ENCODE assay signal across 9 cellular contexts in genomic region chr1:89908993-89909436, GRCh38.
DNase-seq lines count a peak whose midpoint lies in the region; TF ChIP-seq lines count a peak whose summit lies in the region.
"Had no signal": no experiment of that assay in that cellular context is flagged by ENCODE, and none has a peak within 500 bp of the region (broad histone marks: within the 10 kb centered on the region; RNA-seq: fewer than 3 reads in every experiment).

No MANE protein-coding gene starts in this region.

- H3F3A ChIP-seq in GM23248 (ENCODE audit: insufficient read depth) (peaks cover 74% of the 10 kb centered on the region), PC-9 (ENCODE audit: insufficient read depth, low read depth) (peaks cover 72% of the 10 kb centered on the region), neural progenitor cell (ENCODE audit: low read depth) (peaks cover 35% of the 10 kb centered on the region)

- H3K4me1 ChIP-seq in GM23248 (ENCODE audit: insufficient read depth) (peaks cover 78% of the 10 kb centered on the region), PC-9 (replicated peaks; ENCODE audit: insufficient read depth) (peaks cover 90% of the 10 kb centered on the region), neural progenitor cell (peaks cover 47% of the 10 kb centered on the region)

- no peak for TF ChIP-seq POLR2A in erythroblast (IDR thresholded peaks at IDR 0.05; ENCODE audit: low read length)

- peaks cover 3% of the 10 kb centered on the region for H3K27me3 Mint-ChIP-seq in neural progenitor cell (ENCODE audit: insufficient read depth, low read depth)

- no peak overlapping the region for H3K27ac Mint-ChIP-seq in neural progenitor cell

- 0 out of 2 replicates have a peak, but pooled peaks cover 6% of the 10 kb centered on the region for H3K79me2 ChIP-seq in GM23248 (ENCODE audit: insufficient read depth)
- peaks cover 90% of the 10 kb centered on the region for H3K79me2 ChIP-seq in PC-9 (ENCODE audit: low read depth)
- peaks cover 78% of the 10 kb centered on the region for H3K79me2 ChIP-seq in neural progenitor cell (ENCODE audit: low read depth)

- WGBS in GM23248 (ENCODE audit: low coverage in 1 of 2, low lambda C conversion rate in 2 of 2, missing lambda C conversion rate in 2 of 2), 2 experiments: 20 to 24% methylated on average over 3 of the region's 3 CpGs

- CTCF ChIA-PET in PC-9 (lab: Charles Lee): no interaction called here

- in situ Hi-C loops in GM23248 (cut with MboI): no loop called here

- H3K9me2 ChIP-seq in GM23248 (ENCODE audit: insufficient read depth) (no peaks in the 10 kb centered on the region), PC-9 (ENCODE audit: insufficient read depth) (no peaks in the 10 kb centered on the region)

- no peak overlapping the region for H3K4me3 Mint-ChIP-seq in neural progenitor cell

- H3K36me3 Mint-ChIP-seq in neural progenitor cell: peaks cover 4% of the 10 kb centered on the region

- no peak for TF ChIP-seq CTCF in PC-9 (conservative IDR thresholded peaks at IDR 0.05)
- TF ChIP-seq CTCF in neural progenitor cell (IDR thresholded peaks at IDR 0.05): no peak

- H3K9ac ChIP-seq in GM23248 (peak overlapping the region; percentile 30), neural progenitor cell (no peak overlapping the region)

- H4K20me1 ChIP-seq in GM23248 (ENCODE audit: insufficient read depth) (no peaks in the 10 kb centered on the region), PC-9 (ENCODE audit: insufficient read depth) (no peaks in the 10 kb centered on the region), neural progenitor cell (ENCODE audit: low read depth) (peaks cover 55% of the 10 kb centered on the region)

- no peaks in the 10 kb centered on the region for H3K9me3 ChIP-seq in GM23248 (ENCODE audit: low read depth)
- no peaks in the 10 kb centered on the region for H3K9me3 ChIP-seq in PC-9 (ENCODE audit: insufficient read depth, low read depth)
- H3K9me3 ChIP-seq in neural progenitor cell (ENCODE audit: low read depth): no peaks in the 10 kb centered on the region
- H3K9me3 ChIP-seq: pancreas had no signal

- peaks cover 74% of the 10 kb centered on the region for H3K4me1 Mint-ChIP-seq in neural progenitor cell

- BruUV-seq in PC-9 (replicated peaks; lab: Mats Ljungman, UMichigan): no TSS peak

- H3K4me3 ChIP-seq in GM23248 (peak overlapping the region; percentile 23; the same call in 1 of the 2 replicates), PC-9 (peak overlapping the region; percentile 7; the same call in 1 of the 2 replicates), skeletal muscle cell (ENCODE audit: low read depth, low read length) (no peak overlapping the region), neural progenitor cell (no peak overlapping the region)
- H3K4me3 ChIP-seq: pancreas had no signal

- H3K4me2 ChIP-seq in GM23248 (ENCODE audit: unreplicated experiment) (peak overlapping the region; percentile 68), PC-9 (peak overlapping the region; percentile 67), neural progenitor cell (no peak overlapping the region)

- H3K27ac ChIP-seq in GM23248 (peak overlapping the region; percentile 73), PC-9 (peak overlapping the region; percentile 92), neural progenitor cell (no peak overlapping the region)
- H3K27ac ChIP-seq: pancreas had no signal

- H3K27me3 ChIP-seq in GM23248 (replicated peaks; ENCODE audit: insufficient read depth) (no peaks in the 10 kb centered on the region), PC-9 (ENCODE audit: insufficient read depth, low read depth) (no peaks in the 10 kb centered on the region), neural progenitor cell (no peaks in the 10 kb centered on the region)
- H3K27me3 ChIP-seq: pancreas had no signal

- H3K36me3 ChIP-seq in GM23248 (ENCODE audit: low read depth) (no peaks in the 10 kb centered on the region), PC-9 (ENCODE audit: low read depth) (peaks cover 47% of the 10 kb centered on the region), neural progenitor cell (no peaks in the 10 kb centered on the region)
- H3K36me3 ChIP-seq: pancreas had no signal

- intact Hi-C loops in PC-9 (cut with micrococcal nuclease; ENCODE audit: unreplicated experiment): loop anchor here (5.0 kb wide), 1 partner anchor 87 kb away; the partner anchor contains the start of gene LRRC8D

- DNase-seq in GM23248 (peak; percentile 64), PC-9 (peak in 1 of 2 experiments; percentile 95), erythroblast (lab: John Stamatoyannopoulos, UW) (peak; percentile 36 to 57), skeletal muscle cell (ENCODE audit: low read depth) (peak; percentile 78), islet precursor cell (no peak), neural progenitor cell (ENCODE audit: low spot score) (no peak), NCI-H2081 treated with DMSO at 0.1 percent for 48 hours (lab: John Stamatoyannopoulos, UW) (no peak)
- DNase-seq: NCI-H82, pancreas had no signal

- POLR2A ChIA-PET in PC-9 (lab: Charles Lee; ENCODE audit: unreplicated experiment): interaction anchor here (0.6 to 0.7 kb wide), 4 partner anchors 15 to 99 kb away, joined by 3 to 12 read pairs (median 6); no protein-coding TSS in a partner anchor

- no peaks in the 10 kb centered on the region for H3K9me3 Mint-ChIP-seq in neural progenitor cell

- no peak overlapping the region for H2AFZ ChIP-seq in GM23248
- H2AFZ ChIP-seq in PC-9: no peak overlapping the region
- no peak overlapping the region for H2AFZ ChIP-seq in neural progenitor cell (replicated peaks)

Comparison
In these comparisons a context has a peak if more than half of its experiments do, and no peak if none do; other contexts are left out.
1. DNase-seq: peak in GM23248 (single experiment), erythroblast (2 of 2) and skeletal muscle cell (single experiment); none in islet precursor cell (single experiment), neural progenitor cell (single experiment) and NCI-H2081 treated with DMSO at 0.1 percent for 48 hours (single experiment).
2. H3K4me3 ChIP-seq: peak in GM23248 (single experiment) and PC-9 (single experiment); none in skeletal muscle cell (single experiment) and neural progenitor cell (single experiment).